In genomic region chr14:55938249-55938791, GRCh38 we compare ENCODE assay signal across 12 cellular contexts.
A peak's percentile ranks its signal among the peaks of the same experiment; 100 is the strongest.
DNase-seq lines count a peak whose midpoint lies in the region; ATAC-seq and TF ChIP-seq lines count a peak whose summit lies in the region.
"Had no signal": no experiment of that assay in that cellular context is flagged by ENCODE, and none has a peak within 500 bp of the region (broad histone marks: within the 10 kb centered on the region; RNA-seq: fewer than 3 reads in every experiment).

No MANE protein-coding gene starts in this region.

- H3K9ac ChIP-seq in IMR-90 (ENCODE audit: low read depth, low read length): no peak overlapping the region

- no peaks in the 10 kb centered on the region for H3K79me1 ChIP-seq in IMR-90 (ENCODE audit: low read depth in 1 of 2, low read length in 2 of 2)

- H4K8ac ChIP-seq in IMR-90 (ENCODE audit: low read depth in 2 of 2, low read length in 2 of 2): no peak overlapping the region

- no peak overlapping the region for H2BK20ac ChIP-seq in IMR-90 (ENCODE audit: low read depth, low read length)

- H3K9me1 ChIP-seq in IMR-90 (ENCODE audit: insufficient read depth, low read length): no peaks in the 10 kb centered on the region

- peak overlapping the region; percentile 50 to 90 (median 78) for H3K27ac Mint-ChIP-seq in brain
- no peak overlapping the region for H3K27ac Mint-ChIP-seq in activated CD8-positive, alpha-beta T cell treated with anti-CD3 and anti-CD28 coated beads for 36 hours
- no peak overlapping the region for H3K27ac Mint-ChIP-seq in stimulated activated effector memory CD8-positive, alpha-beta T cell treated with anti-CD3 and anti-CD28 coated beads, Interleukin-12 subunit alpha, Interleukin-12 subunit beta, amount 100 ng/mL, for 72 hours
- H3K27ac Mint-ChIP-seq: stimulated activated naive B cell treated with anti-CD40 and anti-IgM and Interleukin-4, amounts not matched to agents 10 μg/mL and 1 μg/mL and 100 μg/mL, for 72 hours had no signal

- peaks cover 2% of the 10 kb centered on the region for H3K27me3 ChIP-seq in AG04450 (ENCODE audit: control insufficient read depth, insufficient read depth, low read length)
- H3K27me3 ChIP-seq in IMR-90 (ENCODE audit: control insufficient read depth, insufficient read depth, low read length): peaks cover 2% of the 10 kb centered on the region
- H3K27me3 ChIP-seq in hepatocyte: no peaks in the 10 kb centered on the region

- POLR2A ChIA-PET in AG04450 (lab: Yijun Ruan, JAX) (no interaction called here), IMR-90 (lab: Charles Lee; ENCODE audit: unreplicated experiment) (no interaction called here)
- POLR2A ChIA-PET in activated CD8-positive, alpha-beta T cell treated with anti-CD3 and anti-CD28 coated beads for 36 hours (lab: Charles Lee): no interaction called here

- no peak overlapping the region for H4K91ac ChIP-seq in IMR-90 (ENCODE audit: insufficient read depth, low read depth, low read length)

- no peak overlapping the region for H4K5ac ChIP-seq in IMR-90 (ENCODE audit: low read depth, low read length)

- no peaks in the 10 kb centered on the region for H3K9me2 ChIP-seq in hepatocyte (replicated peaks; ENCODE audit: insufficient read depth)

- TF ChIP-seq RAD21 in IMR-90 (IDR thresholded peaks at IDR 0.05; ENCODE audit: low read length): no peak

- H2BK120ac ChIP-seq in IMR-90 (ENCODE audit: low read depth, low read length): no peak overlapping the region

- dilution Hi-C loops in IMR-90 (cut with HindIII; ENCODE audit: low sequenced_read_pairs, unreplicated experiment): no loop called here

- peak overlapping the region in 1 of 5 experiments; percentile 21 for H3K4me3 Mint-ChIP-seq in brain
- no peak overlapping the region for H3K4me3 Mint-ChIP-seq in activated CD8-positive, alpha-beta T cell treated with anti-CD3 and anti-CD28 coated beads for 36 hours
- no peak overlapping the region for H3K4me3 Mint-ChIP-seq in stimulated activated effector memory CD8-positive, alpha-beta T cell treated with anti-CD3 and anti-CD28 coated beads, Interleukin-12 subunit alpha, Interleukin-12 subunit beta, amount 100 ng/mL, for 72 hours
- H3K4me3 Mint-ChIP-seq: stimulated activated naive B cell treated with anti-CD40 and anti-IgM and Interleukin-4, amounts not matched to agents 10 μg/mL and 1 μg/mL and 100 μg/mL, for 72 hours had no signal

- H3K27ac ChIP-seq in AG04450 (ENCODE audit: low read depth, low read length): no peak overlapping the region
- H3K27ac ChIP-seq in IMR-90 (ENCODE audit: insufficient read depth, low read length): no peak overlapping the region
- peak overlapping the region; percentile 12 for H3K27ac ChIP-seq in hepatocyte

- H2AK9ac ChIP-seq in IMR-90 (replicated peaks; ENCODE audit: low read depth, low read length, poor library complexity): no peak overlapping the region

- H4K20me1 ChIP-seq in IMR-90 (ENCODE audit: insufficient read depth, low read length) (no peaks in the 10 kb centered on the region), hepatocyte (ENCODE audit: insufficient read depth, poor library complexity, severe bottlenecking) (no peaks in the 10 kb centered on the region)

- intact Hi-C loops in IMR-90 (cut with micrococcal nuclease): no loop called here
- intact Hi-C loops in activated CD8-positive, alpha-beta T cell treated with anti-CD3 and anti-CD28 coated beads for 36 hours (cut with micrococcal nuclease): no loop called here

- no peak overlapping the region for H2AK5ac ChIP-seq in IMR-90 (ENCODE audit: low read depth, low read length)

- H3K56ac ChIP-seq in IMR-90 (ENCODE audit: extremely low read depth, insufficient read depth, low read length): no peak overlapping the region

- H3K23ac ChIP-seq in IMR-90 (ENCODE audit: low read depth, low read length): no peak overlapping the region

- H2AFZ ChIP-seq in IMR-90 (replicated peaks; ENCODE audit: low read length, poor library complexity): peak overlapping the region; percentile 0
- H2AFZ ChIP-seq in hepatocyte: no peak overlapping the region

- ATAC-seq in IMR-90 (ENCODE audit: low read depth) (peak; percentile 81), HG03565 (IDR thresholded peaks at IDR 0.05; ENCODE audit: unreplicated experiment) (no peak)
- ATAC-seq in activated CD8-positive, alpha-beta T cell treated with anti-CD3 and anti-CD28 coated beads for 36 hours: no peak
- no peak for ATAC-seq in stimulated activated effector memory CD8-positive, alpha-beta T cell treated with anti-CD3 and anti-CD28 coated beads, Interleukin-12 subunit alpha, Interleukin-12 subunit beta, amount 100 ng/mL, for 72 hours
- ATAC-seq: stimulated activated naive B cell treated with anti-CD40 and anti-IgM and Interleukin-4, amounts not matched to agents 10 μg/mL and 1 μg/mL and 100 μg/mL, for 72 hours had no signal

- no peak overlapping the region for H3K4me3 ChIP-seq in AG04450 (ENCODE audit: low read depth, low read length)
- H3K4me3 ChIP-seq in IMR-90 (ENCODE audit: insufficient read depth, low read depth, low read length): no peak overlapping the region
- H3K4me3 ChIP-seq in hepatocyte: no peak overlapping the region

- H3K4me1 ChIP-seq in IMR-90 (ENCODE audit: control insufficient read depth, insufficient read depth, low read length) (no peaks in the 10 kb centered on the region), hepatocyte (ENCODE audit: insufficient read depth) (peaks cover 12% of the 10 kb centered on the region)

- CTCF ChIA-PET in AG04450 (lab: Charles Lee): no interaction called here
- CTCF ChIA-PET in IMR-90 (lab: Yijun Ruan, JAX): interaction anchor here (0.9 kb wide), 1 partner anchor 22 kb away, joined by 4 read pairs; no protein-coding TSS in a partner anchor
- CTCF ChIA-PET in activated CD8-positive, alpha-beta T cell treated with anti-CD3 and anti-CD28 coated beads for 36 hours (lab: Charles Lee): no interaction called here

- no peak overlapping the region for H3K18ac ChIP-seq in IMR-90 (ENCODE audit: low read depth, low read length)

- TF ChIP-seq CTCF in AG04450 (IDR thresholded peaks at IDR 0.05; ENCODE audit: low read depth, low read length): no peak
- no peak for TF ChIP-seq CTCF in IMR-90 (conservative IDR thresholded peaks at IDR 0.05; ENCODE audit: low read depth, low read length)
- no peak for TF ChIP-seq CTCF in brain (conservative IDR thresholded peaks at IDR 0.05)
- TF ChIP-seq CTCF in hepatocyte (IDR thresholded peaks at IDR 0.05; ENCODE audit: poor library complexity): no peak
- TF ChIP-seq CTCF in activated CD8-positive, alpha-beta T cell treated with anti-CD3 and anti-CD28 coated beads for 36 hours (IDR thresholded peaks at IDR 0.05): no peak

- H2BK15ac ChIP-seq in IMR-90 (ENCODE audit: low read depth, low read length): no peak overlapping the region

- no peak overlapping the region for H3K14ac ChIP-seq in IMR-90 (replicated peaks; ENCODE audit: low read depth, low read length)

- H3K36me3 ChIP-seq in IMR-90 (ENCODE audit: control insufficient read depth, insufficient read depth, low read length): no peaks in the 10 kb centered on the region
- no peaks in the 10 kb centered on the region for H3K36me3 ChIP-seq in hepatocyte (replicated peaks; ENCODE audit: insufficient read depth, low read depth)

- H3K4ac ChIP-seq in IMR-90 (ENCODE audit: low read depth, low read length): no peak overlapping the region

- no peak for TF ChIP-seq POLR2A in IMR-90 (IDR thresholded peaks at IDR 0.05; ENCODE audit: low read depth, low read length)

- peak; percentile 2 for DNase-seq in AG04450 (ENCODE audit: low read depth, low spot score)
- DNase-seq in IMR-90: peak; percentile 19
- DNase-seq in hepatocyte (ENCODE audit: low spot score): peak; percentile 30
- DNase-seq in activated CD8-positive, alpha-beta T cell treated with anti-CD3 and anti-CD28 coated beads for 36 hours: no peak
- no peak for DNase-seq in T-helper 9 cell
- DNase-seq in stimulated activated effector memory CD8-positive, alpha-beta T cell treated with anti-CD3 and anti-CD28 coated beads, Interleukin-12 subunit alpha, Interleukin-12 subunit beta, amount 100 ng/mL, for 72 hours (ENCODE audit: low spot score in 2 of 2): no peak
- DNase-seq: ACHN; activated naive CD4-positive, alpha-beta T cell treated with anti-CD3 and anti-CD28 coated beads, Interleukin-2, amount 50 U/mL, for 16 hours; NCI-H1417 treated with DMSO at 0.1 percent for 48 hours; stimulated activated naive B cell treated with anti-CD40 and anti-IgM and Interleukin-4, amounts not matched to agents 10 μg/mL and 1 μg/mL and 100 μg/mL, for 72 hours had no signal

- BruUV-seq in IMR-90 (replicated peaks; lab: Mats Ljungman, UMichigan): no TSS peak

- H3K9me3 ChIP-seq in AG04450 (ENCODE audit: control insufficient read depth, insufficient read depth, low read length): peaks cover 5% of the 10 kb centered on the region; the same call in 1 of the 2 replicates
- peaks cover 10% of the 10 kb centered on the region for H3K9me3 ChIP-seq in IMR-90 (ENCODE audit: control insufficient read depth, insufficient read depth, low read length)
- no peaks in the 10 kb centered on the region for H3K9me3 ChIP-seq in hepatocyte (ENCODE audit: low read depth)

- H3K4me1 Mint-ChIP-seq in brain: peaks cover 38% of the 10 kb centered on the region
- no peaks in the 10 kb centered on the region for H3K4me1 Mint-ChIP-seq in activated CD8-positive, alpha-beta T cell treated with anti-CD3 and anti-CD28 coated beads for 36 hours (ENCODE audit: low read depth)
- H3K4me1 Mint-ChIP-seq in stimulated activated effector memory CD8-positive, alpha-beta T cell treated with anti-CD3 and anti-CD28 coated beads, Interleukin-12 subunit alpha, Interleukin-12 subunit beta, amount 100 ng/mL, for 72 hours: no peaks in the 10 kb centered on the region
- H3K4me1 Mint-ChIP-seq: stimulated activated naive B cell treated with anti-CD40 and anti-IgM and Interleukin-4, amounts not matched to agents 10 μg/mL and 1 μg/mL and 100 μg/mL, for 72 hours had no signal

- no peak overlapping the region for H3K4me2 ChIP-seq in IMR-90 (ENCODE audit: low read depth, low read length)
- H3K4me2 ChIP-seq in hepatocyte: no peak overlapping the region

- in situ Hi-C loops in IMR-90 (cut with MboI; ENCODE audit: low sequenced_read_pairs): no loop called here

- WGBS in IMR-90 (ENCODE audit: extremely low coverage in 2 of 2, insufficient read length in 1 of 2), 2 experiments: 46% methylated on average over 4 of the region's 10 CpGs; no CpG with 5 or more reads in 1 of the 2 experiments
- WGBS in hepatocyte (ENCODE audit: low lambda C conversion rate, missing lambda C conversion rate): 81% methylated on average over 10 of the region's 10 CpGs

- H3K27me3 Mint-ChIP-seq in brain: peaks cover 5% of the 10 kb centered on the region
- H3K27me3 Mint-ChIP-seq in activated CD8-positive, alpha-beta T cell treated with anti-CD3 and anti-CD28 coated beads for 36 hours: no peaks in the 10 kb centered on the region

- H3K36me3 Mint-ChIP-seq in brain: no peaks in the 10 kb centered on the region
- no peaks in the 10 kb centered on the region for H3K36me3 Mint-ChIP-seq in activated CD8-positive, alpha-beta T cell treated with anti-CD3 and anti-CD28 coated beads for 36 hours (ENCODE audit: low read depth)
- H3K36me3 Mint-ChIP-seq in stimulated activated effector memory CD8-positive, alpha-beta T cell treated with anti-CD3 and anti-CD28 coated beads, Interleukin-12 subunit alpha, Interleukin-12 subunit beta, amount 100 ng/mL, for 72 hours: no peaks in the 10 kb centered on the region
- H3K36me3 Mint-ChIP-seq: stimulated activated naive B cell treated with anti-CD40 and anti-IgM and Interleukin-4, amounts not matched to agents 10 μg/mL and 1 μg/mL and 100 μg/mL, for 72 hours had no signal

- H3K79me2 ChIP-seq in hepatocyte: no peaks in the 10 kb centered on the region

- peaks cover 4 to 21% (median 8%) of the 10 kb centered on the region in 5 experiments for H3K9me3 Mint-ChIP-seq in brain
- H3K9me3 Mint-ChIP-seq in activated CD8-positive, alpha-beta T cell treated with anti-CD3 and anti-CD28 coated beads for 36 hours: no peaks in the 10 kb centered on the region
- no peaks in the 10 kb centered on the region for H3K9me3 Mint-ChIP-seq in stimulated activated effector memory CD8-positive, alpha-beta T cell treated with anti-CD3 and anti-CD28 coated beads, Interleukin-12 subunit alpha, Interleukin-12 subunit beta, amount 100 ng/mL, for 72 hours

- H2BK5ac ChIP-seq in IMR-90 (ENCODE audit: low read depth, low read length, poor library complexity, severe bottlenecking): no peak overlapping the region

Comparison
In these comparisons a context has a peak if more than half of its experiments do, and no peak if none do; other contexts are left out.
1. DNase-seq: peak in AG04450 (single experiment), IMR-90 (single experiment) and hepatocyte (single experiment); none in activated CD8-positive, alpha-beta T cell treated with anti-CD3 and anti-CD28 coated beads for 36 hours (single experiment), T-helper 9 cell (single experiment) and stimulated activated effector memory CD8-positive, alpha-beta T cell treated with anti-CD3 and anti-CD28 coated beads, Interleukin-12 subunit alpha, Interleukin-12 subunit beta, amount 100 ng/mL, for 72 hours (0 of 2).
2. H3K27ac Mint-ChIP-seq: peak in brain (5 of 5); none in activated CD8-positive, alpha-beta T cell treated with anti-CD3 and anti-CD28 coated beads for 36 hours (single experiment) and stimulated activated effector memory CD8-positive, alpha-beta T cell treated with anti-CD3 and anti-CD28 coated beads, Interleukin-12 subunit alpha, Interleukin-12 subunit beta, amount 100 ng/mL, for 72 hours (single experiment).